1 cellular context compared by ENCODE assay signal in genomic region chr3:172622156-172622555, GRCh38.
TF ChIP-seq lines count a peak whose summit lies in the region.

No MANE protein-coding gene starts in this region.

TF ChIP-seq in K562, 482 proteins besides CTCF, POLR2A, EP300 and RAD21:
- TF ChIP-seq ZNF766 (CRISPR knock-in tag; conservative IDR thresholded peaks at IDR 0.05) (no peak), HEY1 (CRISPR knock-in tag; IDR thresholded peaks at IDR 0.05; ENCODE audit: borderline replicate concordance) (no peak), SMAD3 (CRISPR knock-in tag; conservative IDR thresholded peaks at IDR 0.05) (no peak)
